ENCODE assay signal across 1 cellular context in the genomic region with DNA sequence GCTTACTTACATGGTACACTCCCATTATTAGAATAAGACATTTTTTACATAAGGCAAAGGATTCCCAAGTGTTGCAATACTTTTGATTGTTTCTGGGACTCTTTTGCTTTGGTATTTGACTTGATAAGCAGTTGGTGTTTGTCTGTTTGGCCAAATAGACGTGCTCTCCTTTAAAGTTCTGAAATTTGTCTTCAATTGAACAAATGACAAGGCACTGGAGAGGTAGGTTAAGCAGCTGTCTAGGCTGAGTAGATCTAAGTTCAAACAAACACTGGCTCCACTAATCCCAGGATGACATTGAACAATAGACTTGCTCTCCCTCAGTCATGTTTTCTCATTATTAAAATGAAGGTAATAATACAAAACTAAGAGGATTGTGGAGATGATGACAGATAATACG.
A peak's percentile ranks its signal among the peaks of the same experiment; 100 is the strongest.
TF ChIP-seq lines count a peak whose summit lies in the region.

No MANE protein-coding gene starts in this region.

TF ChIP-seq in HepG2, 621 proteins besides CTCF, POLR2A, EP300 and RAD21 (continued from another document and continues in another):
- TF ChIP-seq, protein P1, sequence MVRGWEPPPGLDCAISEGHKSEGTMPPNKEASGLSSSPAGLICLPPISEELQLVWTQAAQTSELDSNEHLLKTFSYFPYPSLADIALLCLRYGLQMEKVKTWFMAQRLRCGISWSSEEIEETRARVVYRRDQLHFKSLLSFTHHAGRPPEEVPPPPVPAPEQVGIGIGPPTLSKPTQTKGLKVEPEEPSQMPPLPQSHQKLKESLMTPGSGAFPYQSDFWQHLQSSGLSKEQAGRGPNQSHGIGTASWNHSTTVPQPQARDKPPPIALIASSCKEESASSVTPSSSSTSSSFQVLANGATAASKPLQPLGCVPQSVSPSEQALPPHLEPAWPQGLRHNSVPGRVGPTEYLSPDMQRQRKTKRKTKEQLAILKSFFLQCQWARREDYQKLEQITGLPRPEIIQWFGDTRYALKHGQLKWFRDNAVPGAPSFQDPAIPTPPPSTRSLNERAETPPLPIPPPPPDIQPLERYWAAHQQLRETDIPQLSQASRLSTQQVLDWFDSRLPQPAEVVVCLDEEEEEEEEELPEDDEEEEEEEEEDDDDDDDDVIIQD (CRISPR knock-in tag; IDR thresholded peaks at IDR 0.05; ENCODE audit: low read depth), result 0 out of 2 replicates have a peak, but pooled peaks have one; percentile 36
- TF ChIP-seq ZNF577 (CRISPR knock-in tag; IDR thresholded peaks at IDR 0.05; ENCODE audit: borderline replicate concordance, low read depth) (no peak), ARID2 (CRISPR knock-in tag; IDR thresholded peaks at IDR 0.05; ENCODE audit: borderline replicate concordance) (no peak), ZNF101 (CRISPR knock-in tag; IDR thresholded peaks at IDR 0.05; ENCODE audit: borderline replicate concordance, low read depth) (no peak), ZNF790 (CRISPR knock-in tag; IDR thresholded peaks at IDR 0.05; ENCODE audit: borderline replicate concordance) (no peak), SNAI1 (CRISPR knock-in tag; IDR thresholded peaks at IDR 0.05; ENCODE audit: borderline replicate concordance) (no peak), ZNF781 (CRISPR knock-in tag; IDR thresholded peaks at IDR 0.05; ENCODE audit: borderline replicate concordance, not compliant biosample characterization) (no peak), ZNF761 (CRISPR knock-in tag; conservative IDR thresholded peaks at IDR 0.05) (0 out of 2 replicates have a peak, but pooled peaks have one; percentile 52), ZNF777 (CRISPR knock-in tag; IDR thresholded peaks at IDR 0.05) (no peak), HDAC6 (IDR thresholded peaks at IDR 0.05; ENCODE audit: low read depth, low read length) (no peak), ZNF724P (CRISPR knock-in tag; IDR thresholded peaks at IDR 0.05; ENCODE audit: borderline replicate concordance) (no peak), DNMT1 (CRISPR knock-in tag; IDR thresholded peaks at IDR 0.05) (no peak), MTA3 (CRISPR knock-in tag; IDR thresholded peaks at IDR 0.05) (no peak), GATA4 (IDR thresholded peaks at IDR 0.05; ENCODE audit: borderline replicate concordance, low read depth) (peak; percentile 87; the same call in 1 of the 2 replicates), MAFG (CRISPR knock-in tag; IDR thresholded peaks at IDR 0.05) (no peak), HNRNPH1 (optimal IDR thresholded peaks at IDR 0.05; ENCODE audit: low read depth, low read length) (no peak), RFX3 (CRISPR knock-in tag; IDR thresholded peaks at IDR 0.05) (no peak), ZNF619 (CRISPR knock-in tag; IDR thresholded peaks at IDR 0.05) (no peak), HIVEP1 (CRISPR knock-in tag; IDR thresholded peaks at IDR 0.05) (no peak), ATF1 (CRISPR knock-in tag; IDR thresholded peaks at IDR 0.05) (no peak; the same call in 1 of the 2 replicates), HDAC1 (CRISPR knock-in tag; IDR thresholded peaks at IDR 0.05) (peak; percentile 68), FOXK1 (CRISPR knock-in tag; IDR thresholded peaks at IDR 0.05; ENCODE audit: borderline replicate concordance, low read depth) (peak; percentile 48; the same call in 1 of the 2 replicates), NR2C2 (CRISPR knock-in tag; IDR thresholded peaks at IDR 0.05; ENCODE audit: borderline replicate concordance) (no peak), FOXJ3 (CRISPR knock-in tag; IDR thresholded peaks at IDR 0.05; ENCODE audit: borderline replicate concordance) (peak; percentile 90; the same call in 1 of the 2 replicates), SNRNP70 (IDR thresholded peaks at IDR 0.05; ENCODE audit: low read depth, low read length) (no peak), SPEN (CRISPR knock-in tag; IDR thresholded peaks at IDR 0.05; ENCODE audit: low read depth) (no peak), MXD4 (CRISPR knock-in tag; IDR thresholded peaks at IDR 0.05) (no peak), HNRNPUL1 (IDR thresholded peaks at IDR 0.05; ENCODE audit: low read depth, low read length) (no peak), TMF1 (CRISPR knock-in tag; IDR thresholded peaks at IDR 0.05; ENCODE audit: low read depth) (no peak), BRD4 (CRISPR knock-in tag; IDR thresholded peaks at IDR 0.05) (no peak), ARNT (IDR thresholded peaks at IDR 0.05) (no peak), ZNF30 (CRISPR knock-in tag; IDR thresholded peaks at IDR 0.05) (no peak), SSRP1 (CRISPR knock-in tag; IDR thresholded peaks at IDR 0.05) (no peak), RBM39 (IDR thresholded peaks at IDR 0.05; ENCODE audit: low read depth, low read length, poor library complexity, severe bottlenecking) (no peak), AHR (CRISPR knock-in tag; IDR thresholded peaks at IDR 0.05) (no peak)
- TF ChIP-seq, protein P2, sequence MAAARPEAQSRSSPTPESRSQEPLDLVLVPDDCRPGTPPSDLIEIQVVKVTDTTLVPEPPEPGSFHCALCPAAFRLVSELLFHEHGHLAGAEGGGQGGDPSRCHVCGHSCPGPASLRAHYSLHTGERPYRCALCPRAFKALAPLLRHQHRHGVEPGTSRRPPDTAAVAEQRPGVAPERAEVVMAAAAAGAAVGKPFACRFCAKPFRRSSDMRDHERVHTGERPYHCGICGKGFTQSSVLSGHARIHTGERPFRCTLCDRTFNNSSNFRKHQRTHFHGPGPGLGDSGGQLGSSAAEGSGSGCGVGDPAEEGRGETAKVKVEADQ (CRISPR knock-in tag; IDR thresholded peaks at IDR 0.05; ENCODE audit: borderline replicate concordance), result 0 out of 2 replicates have a peak, but pooled peaks have one; percentile 36
- TF ChIP-seq, protein P3, sequence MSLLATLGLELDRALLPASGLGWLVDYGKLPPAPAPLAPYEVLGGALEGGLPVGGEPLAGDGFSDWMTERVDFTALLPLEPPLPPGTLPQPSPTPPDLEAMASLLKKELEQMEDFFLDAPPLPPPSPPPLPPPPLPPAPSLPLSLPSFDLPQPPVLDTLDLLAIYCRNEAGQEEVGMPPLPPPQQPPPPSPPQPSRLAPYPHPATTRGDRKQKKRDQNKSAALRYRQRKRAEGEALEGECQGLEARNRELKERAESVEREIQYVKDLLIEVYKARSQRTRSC (CRISPR knock-in tag; IDR thresholded peaks at IDR 0.05; ENCODE audit: low read depth), result no peak
- TF ChIP-seq, protein P4, sequence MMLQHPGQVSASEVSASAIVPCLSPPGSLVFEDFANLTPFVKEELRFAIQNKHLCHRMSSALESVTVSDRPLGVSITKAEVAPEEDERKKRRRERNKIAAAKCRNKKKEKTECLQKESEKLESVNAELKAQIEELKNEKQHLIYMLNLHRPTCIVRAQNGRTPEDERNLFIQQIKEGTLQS (CRISPR knock-in tag; IDR thresholded peaks at IDR 0.05), result no peak
- TF ChIP-seq, protein P5, sequence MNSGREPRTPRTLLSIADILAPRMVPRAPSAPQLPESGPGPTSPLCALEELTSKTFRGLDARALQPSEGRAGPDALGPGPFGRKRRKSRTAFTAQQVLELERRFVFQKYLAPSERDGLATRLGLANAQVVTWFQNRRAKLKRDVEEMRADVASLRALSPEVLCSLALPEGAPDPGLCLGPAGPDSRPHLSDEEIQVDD (CRISPR knock-in tag; IDR thresholded peaks at IDR 0.05; ENCODE audit: borderline replicate concordance), result no peak
- TF ChIP-seq, protein P6, sequence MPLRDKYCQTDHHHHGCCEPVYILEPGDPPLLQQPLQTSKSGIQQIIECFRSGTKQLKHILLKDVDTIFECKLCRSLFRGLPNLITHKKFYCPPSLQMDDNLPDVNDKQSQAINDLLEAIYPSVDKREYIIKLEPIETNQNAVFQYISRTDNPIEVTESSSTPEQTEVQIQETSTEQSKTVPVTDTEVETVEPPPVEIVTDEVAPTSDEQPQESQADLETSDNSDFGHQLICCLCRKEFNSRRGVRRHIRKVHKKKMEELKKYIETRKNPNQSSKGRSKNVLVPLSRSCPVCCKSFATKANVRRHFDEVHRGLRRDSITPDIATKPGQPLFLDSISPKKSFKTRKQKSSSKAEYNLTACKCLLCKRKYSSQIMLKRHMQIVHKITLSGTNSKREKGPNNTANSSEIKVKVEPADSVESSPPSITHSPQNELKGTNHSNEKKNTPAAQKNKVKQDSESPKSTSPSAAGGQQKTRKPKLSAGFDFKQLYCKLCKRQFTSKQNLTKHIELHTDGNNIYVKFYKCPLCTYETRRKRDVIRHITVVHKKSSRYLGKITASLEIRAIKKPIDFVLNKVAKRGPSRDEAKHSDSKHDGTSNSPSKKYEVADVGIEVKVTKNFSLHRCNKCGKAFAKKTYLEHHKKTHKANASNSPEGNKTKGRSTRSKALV (CRISPR knock-in tag; IDR thresholded peaks at IDR 0.05), result peak; percentile 47; the same call in 1 of the 2 replicates
- TF ChIP-seq, protein P7, sequence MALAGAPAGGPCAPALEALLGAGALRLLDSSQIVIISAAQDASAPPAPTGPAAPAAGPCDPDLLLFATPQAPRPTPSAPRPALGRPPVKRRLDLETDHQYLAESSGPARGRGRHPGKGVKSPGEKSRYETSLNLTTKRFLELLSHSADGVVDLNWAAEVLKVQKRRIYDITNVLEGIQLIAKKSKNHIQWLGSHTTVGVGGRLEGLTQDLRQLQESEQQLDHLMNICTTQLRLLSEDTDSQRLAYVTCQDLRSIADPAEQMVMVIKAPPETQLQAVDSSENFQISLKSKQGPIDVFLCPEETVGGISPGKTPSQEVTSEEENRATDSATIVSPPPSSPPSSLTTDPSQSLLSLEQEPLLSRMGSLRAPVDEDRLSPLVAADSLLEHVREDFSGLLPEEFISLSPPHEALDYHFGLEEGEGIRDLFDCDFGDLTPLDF (CRISPR knock-in tag; IDR thresholded peaks at IDR 0.05), result no peak
- TF ChIP-seq, protein P8, sequence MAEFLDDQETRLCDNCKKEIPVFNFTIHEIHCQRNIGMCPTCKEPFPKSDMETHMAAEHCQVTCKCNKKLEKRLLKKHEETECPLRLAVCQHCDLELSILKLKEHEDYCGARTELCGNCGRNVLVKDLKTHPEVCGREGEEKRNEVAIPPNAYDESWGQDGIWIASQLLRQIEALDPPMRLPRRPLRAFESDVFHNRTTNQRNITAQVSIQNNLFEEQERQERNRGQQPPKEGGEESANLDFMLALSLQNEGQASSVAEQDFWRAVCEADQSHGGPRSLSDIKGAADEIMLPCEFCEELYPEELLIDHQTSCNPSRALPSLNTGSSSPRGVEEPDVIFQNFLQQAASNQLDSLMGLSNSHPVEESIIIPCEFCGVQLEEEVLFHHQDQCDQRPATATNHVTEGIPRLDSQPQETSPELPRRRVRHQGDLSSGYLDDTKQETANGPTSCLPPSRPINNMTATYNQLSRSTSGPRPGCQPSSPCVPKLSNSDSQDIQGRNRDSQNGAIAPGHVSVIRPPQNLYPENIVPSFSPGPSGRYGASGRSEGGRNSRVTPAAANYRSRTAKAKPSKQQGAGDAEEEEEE (CRISPR knock-in tag; IDR thresholded peaks at IDR 0.05; ENCODE audit: borderline replicate concordance), result no peak
- TF ChIP-seq, protein P9, sequence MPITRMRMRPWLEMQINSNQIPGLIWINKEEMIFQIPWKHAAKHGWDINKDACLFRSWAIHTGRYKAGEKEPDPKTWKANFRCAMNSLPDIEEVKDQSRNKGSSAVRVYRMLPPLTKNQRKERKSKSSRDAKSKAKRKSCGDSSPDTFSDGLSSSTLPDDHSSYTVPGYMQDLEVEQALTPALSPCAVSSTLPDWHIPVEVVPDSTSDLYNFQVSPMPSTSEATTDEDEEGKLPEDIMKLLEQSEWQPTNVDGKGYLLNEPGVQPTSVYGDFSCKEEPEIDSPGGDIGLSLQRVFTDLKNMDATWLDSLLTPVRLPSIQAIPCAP (CRISPR knock-in tag; IDR thresholded peaks at IDR 0.05; ENCODE audit: low read depth), result no peak
- TF ChIP-seq, protein P10, sequence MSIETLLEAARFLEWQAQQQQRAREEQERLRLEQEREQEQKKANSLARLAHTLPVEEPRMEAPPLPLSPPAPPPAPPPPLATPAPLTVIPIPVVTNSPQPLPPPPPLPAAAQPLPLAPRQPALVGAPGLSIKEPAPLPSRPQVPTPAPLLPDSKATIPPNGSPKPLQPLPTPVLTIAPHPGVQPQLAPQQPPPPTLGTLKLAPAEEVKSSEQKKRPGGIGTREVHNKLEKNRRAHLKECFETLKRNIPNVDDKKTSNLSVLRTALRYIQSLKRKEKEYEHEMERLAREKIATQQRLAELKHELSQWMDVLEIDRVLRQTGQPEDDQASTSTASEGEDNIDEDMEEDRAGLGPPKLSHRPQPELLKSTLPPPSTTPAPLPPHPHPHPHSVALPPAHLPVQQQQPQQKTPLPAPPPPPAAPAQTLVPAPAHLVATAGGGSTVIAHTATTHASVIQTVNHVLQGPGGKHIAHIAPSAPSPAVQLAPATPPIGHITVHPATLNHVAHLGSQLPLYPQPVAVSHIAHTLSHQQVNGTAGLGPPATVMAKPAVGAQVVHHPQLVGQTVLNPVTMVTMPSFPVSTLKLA (IDR thresholded peaks at IDR 0.05), result no peak
